ENCODE assay signal across 10 cellular contexts in the genomic region with DNA sequence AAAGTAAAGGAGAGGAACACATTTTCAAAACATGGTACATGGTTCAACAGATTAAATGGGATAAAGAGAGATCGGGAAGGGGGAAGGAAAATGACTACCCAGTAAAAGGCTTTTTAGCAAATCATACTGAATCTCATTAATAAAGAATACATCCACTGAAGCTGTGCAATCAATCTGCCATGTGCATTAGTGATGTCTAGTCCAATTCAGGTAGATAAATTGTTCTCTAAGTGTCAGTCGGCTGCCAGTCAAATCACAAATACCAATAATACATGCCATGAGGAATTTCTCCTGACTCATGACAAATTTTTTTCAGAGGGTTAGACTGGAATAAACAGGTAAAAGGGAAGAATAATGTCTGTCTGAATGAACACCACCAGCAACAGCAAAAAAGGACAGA. TPM values are rescaled to one million over a fixed set of nuclear protein-coding genes. Genes with fewer than 3 reads are reported as not detected.
"Had no signal": no experiment of that assay in that cellular context is flagged by ENCODE, and none has a peak within 500 bp of the region (broad histone marks: within the 10 kb centered on the region; RNA-seq: fewer than 3 reads in every experiment).

No MANE protein-coding gene starts in this region.

- H3K4me1 Mint-ChIP-seq: GM23338, H9 had no signal

- H2AFZ ChIP-seq: GM23248 had no signal

- H3K9me3 Mint-ChIP-seq: GM23338, H9, HFFc6 had no signal

- H3K27ac Mint-ChIP-seq: GM23338, H9, HFFc6 had no signal

- H3K4me3 Mint-ChIP-seq: GM23338, H9, HFFc6 had no signal

- H3K9ac ChIP-seq: GM23248 had no signal

- DNase-seq: GM23248, GOT3, H7, H9, HCEC 1CT, HFFc6 had no signal

- H3K27ac ChIP-seq: GM23248 had no signal

- H3K36me3 ChIP-seq: HAP-1 had no signal

- H3K9me3 ChIP-seq: HAP-1 had no signal

- H3K4me3 ChIP-seq: GM23248, GM23338, HAP-1 had no signal

- ATAC-seq: GM23338, HCT116 had no signal

- H3K4me2 ChIP-seq: GM23338 had no signal

- H3K4me1 ChIP-seq: HAP-1 had no signal

RNA-seq across cellular contexts. Expression of a gene that starts 22.6 kb away (rescaled TPM):
- total RNA-seq: GM23248, GM23338, H1, H7, H9, HFFc6 had no signal
- polyA plus RNA-seq: GM23248, GM23338, H1 had no signal
